ENCODE assay signal across 16 cellular contexts in the genomic region with DNA sequence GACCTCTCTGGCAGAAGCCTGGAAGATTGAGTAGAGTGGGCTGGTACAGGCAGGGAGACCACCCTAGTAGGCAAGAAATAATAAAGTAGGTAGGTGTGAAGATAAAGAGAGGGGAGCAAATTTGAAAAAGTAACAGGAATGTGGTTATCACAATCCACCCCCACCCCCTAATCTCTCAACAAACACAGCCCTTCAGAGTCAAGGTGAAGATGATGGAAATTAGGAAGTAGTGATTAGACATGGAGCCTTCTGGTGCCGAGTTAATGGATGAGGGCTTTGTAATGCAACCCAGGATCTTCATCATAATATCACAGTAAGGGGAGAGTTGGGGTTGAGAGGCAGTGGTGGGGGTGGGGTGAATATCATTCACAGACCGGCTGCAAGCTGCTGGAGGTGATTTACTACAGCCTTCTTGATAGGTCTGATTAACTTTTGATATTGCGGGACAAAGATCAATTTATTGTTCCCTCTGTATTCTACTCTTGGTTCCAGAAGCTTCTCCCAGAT.
"Had no signal": no experiment of that assay in that cellular context is flagged by ENCODE, and none has a peak within 500 bp of the region (broad histone marks: within the 10 kb centered on the region; RNA-seq: fewer than 3 reads in every experiment).

No MANE protein-coding gene starts in this region.

- DNase-seq: effector memory CD4-positive, alpha-beta T cell; gastrocnemius medialis; heart right ventricle; hypothalamus; kidney glomerular epithelial cell; mammary epithelial cell; mucosa of descending colon; naive thymus-derived CD8-positive, alpha-beta T cell; psoas muscle; retina; right lobe of liver; spleen; stimulated activated CD4-positive, alpha-beta T cell treated with anti-CD3 and anti-CD28 coated beads, Interleukin-2, amount 100 ng/mL, for 24 hours; stimulated activated CD4-positive, alpha-beta T cell treated with anti-CD3 and anti-CD28 coated beads, Interleukin-4, amount 100 ng/mL, for 4 hours; stimulated activated naive CD4-positive, alpha-beta T cell; trophoblast cell had no signal
